Comparison of ENCODE assay signal across 1 cellular context in the genomic region with DNA sequence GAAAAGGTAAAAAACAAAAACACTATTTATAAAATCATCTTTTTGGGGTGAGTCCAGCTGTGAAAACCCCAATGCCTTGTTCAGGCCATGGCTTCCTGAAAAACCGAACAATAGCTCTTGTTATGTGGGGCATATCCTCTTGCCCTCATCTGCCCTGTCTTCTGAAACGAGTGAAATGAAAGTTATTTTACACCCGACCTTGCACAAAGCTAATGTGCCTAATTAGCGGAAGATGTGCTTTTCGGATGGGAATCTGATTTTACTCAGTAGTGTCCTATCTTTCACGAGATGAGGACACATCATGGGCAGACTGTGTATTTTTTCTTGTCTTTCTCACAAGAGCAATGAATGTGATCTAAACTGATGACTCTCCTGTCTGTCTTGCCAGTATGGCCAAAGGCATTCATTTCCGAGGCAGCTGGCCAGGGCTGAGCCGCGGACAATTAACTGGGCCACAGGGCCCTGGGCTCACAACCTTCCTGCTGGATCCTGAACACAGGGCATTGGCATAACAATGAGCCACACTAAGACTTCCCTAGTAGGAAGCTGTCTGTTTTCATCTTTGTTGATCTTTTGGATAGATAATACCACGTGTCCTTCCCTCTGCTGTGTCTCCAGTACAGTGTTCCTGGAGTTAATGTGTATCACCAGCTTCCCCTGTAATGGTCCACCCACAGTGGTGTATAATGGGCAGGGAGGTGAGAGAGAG.
TF ChIP-seq lines count a peak whose summit lies in the region.

No MANE protein-coding gene starts in this region.

TF ChIP-seq in HepG2, 621 proteins besides CTCF, POLR2A, EP300 and RAD21 (continued from another document and continues in another):
- TF ChIP-seq, protein P1, sequence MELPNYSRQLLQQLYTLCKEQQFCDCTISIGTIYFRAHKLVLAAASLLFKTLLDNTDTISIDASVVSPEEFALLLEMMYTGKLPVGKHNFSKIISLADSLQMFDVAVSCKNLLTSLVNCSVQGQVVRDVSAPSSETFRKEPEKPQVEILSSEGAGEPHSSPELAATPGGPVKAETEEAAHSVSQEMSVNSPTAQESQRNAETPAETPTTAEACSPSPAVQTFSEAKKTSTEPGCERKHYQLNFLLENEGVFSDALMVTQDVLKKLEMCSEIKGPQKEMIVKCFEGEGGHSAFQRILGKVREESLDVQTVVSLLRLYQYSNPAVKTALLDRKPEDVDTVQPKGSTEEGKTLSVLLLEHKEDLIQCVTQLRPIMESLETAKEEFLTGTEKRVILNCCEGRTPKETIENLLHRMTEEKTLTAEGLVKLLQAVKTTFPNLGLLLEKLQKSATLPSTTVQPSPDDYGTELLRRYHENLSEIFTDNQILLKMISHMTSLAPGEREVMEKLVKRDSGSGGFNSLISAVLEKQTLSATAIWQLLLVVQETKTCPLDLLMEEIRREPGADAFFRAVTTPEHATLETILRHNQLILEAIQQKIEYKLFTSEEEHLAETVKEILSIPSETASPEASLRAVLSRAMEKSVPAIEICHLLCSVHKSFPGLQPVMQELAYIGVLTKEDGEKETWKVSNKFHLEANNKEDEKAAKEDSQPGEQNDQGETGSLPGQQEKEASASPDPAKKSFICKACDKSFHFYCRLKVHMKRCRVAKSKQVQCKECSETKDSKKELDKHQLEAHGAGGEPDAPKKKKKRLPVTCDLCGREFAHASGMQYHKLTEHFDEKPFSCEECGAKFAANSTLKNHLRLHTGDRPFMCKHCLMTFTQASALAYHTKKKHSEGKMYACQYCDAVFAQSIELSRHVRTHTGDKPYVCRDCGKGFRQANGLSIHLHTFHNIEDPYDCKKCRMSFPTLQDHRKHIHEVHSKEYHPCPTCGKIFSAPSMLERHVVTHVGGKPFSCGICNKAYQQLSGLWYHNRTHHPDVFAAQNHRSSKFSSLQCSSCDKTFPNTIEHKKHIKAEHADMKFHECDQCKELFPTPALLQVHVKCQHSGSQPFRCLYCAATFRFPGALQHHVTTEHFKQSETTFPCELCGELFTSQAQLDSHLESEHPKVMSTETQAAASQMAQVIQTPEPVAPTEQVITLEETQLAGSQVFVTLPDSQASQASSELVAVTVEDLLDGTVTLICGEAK (IDR thresholded peaks at IDR 0.05) = no peak
- TF ChIP-seq, protein P1 (CRISPR knock-in tag; IDR thresholded peaks at IDR 0.05) = no peak
- no peak for TF ChIP-seq ZNF724P (CRISPR knock-in tag; IDR thresholded peaks at IDR 0.05; ENCODE audit: borderline replicate concordance)
- no peak for TF ChIP-seq ZFP82 (CRISPR knock-in tag; IDR thresholded peaks at IDR 0.05; ENCODE audit: borderline replicate concordance)
- no peak for TF ChIP-seq ZFP90 (CRISPR knock-in tag; IDR thresholded peaks at IDR 0.05; ENCODE audit: borderline replicate concordance)
- no peak for TF ChIP-seq ZNF776 (CRISPR knock-in tag; IDR thresholded peaks at IDR 0.05)
- no peak for TF ChIP-seq PAF1 (CRISPR knock-in tag; IDR thresholded peaks at IDR 0.05)
- no peak for TF ChIP-seq NR2F6 (IDR thresholded peaks at IDR 0.05)
- TF ChIP-seq NR2F6 (CRISPR knock-in tag; IDR thresholded peaks at IDR 0.05) = 0 out of 2 replicates have a peak, but pooled peaks have one; percentile 35
- no peak for TF ChIP-seq ZNF547 (CRISPR knock-in tag; IDR thresholded peaks at IDR 0.05)
- TF ChIP-seq ETV6 (CRISPR knock-in tag; conservative IDR thresholded peaks at IDR 0.05) = no peak
- no peak for TF ChIP-seq MEIS2 (CRISPR knock-in tag; IDR thresholded peaks at IDR 0.05)
- TF ChIP-seq EEA1 (CRISPR knock-in tag; IDR thresholded peaks at IDR 0.05; ENCODE audit: borderline replicate concordance) = no peak
- TF ChIP-seq NFE2 (CRISPR knock-in tag; IDR thresholded peaks at IDR 0.05) = no peak
- TF ChIP-seq ZSCAN31 (CRISPR knock-in tag; IDR thresholded peaks at IDR 0.05; ENCODE audit: low read depth) = no peak
- no peak for TF ChIP-seq ZNF598 (CRISPR knock-in tag; IDR thresholded peaks at IDR 0.05; ENCODE audit: borderline replicate concordance)
- no peak for TF ChIP-seq NR2F2 (IDR thresholded peaks at IDR 0.05; ENCODE audit: borderline replicate concordance, low read depth)
- TF ChIP-seq ZNF652 (CRISPR knock-in tag; IDR thresholded peaks at IDR 0.05; ENCODE audit: borderline replicate concordance, low read depth) = peak; percentile 44; the same call in 1 of the 2 replicates
- TF ChIP-seq, protein P2, sequence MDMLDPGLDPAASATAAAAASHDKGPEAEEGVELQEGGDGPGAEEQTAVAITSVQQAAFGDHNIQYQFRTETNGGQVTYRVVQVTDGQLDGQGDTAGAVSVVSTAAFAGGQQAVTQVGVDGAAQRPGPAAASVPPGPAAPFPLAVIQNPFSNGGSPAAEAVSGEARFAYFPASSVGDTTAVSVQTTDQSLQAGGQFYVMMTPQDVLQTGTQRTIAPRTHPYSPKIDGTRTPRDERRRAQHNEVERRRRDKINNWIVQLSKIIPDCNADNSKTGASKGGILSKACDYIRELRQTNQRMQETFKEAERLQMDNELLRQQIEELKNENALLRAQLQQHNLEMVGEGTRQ (IDR thresholded peaks at IDR 0.05; ENCODE audit: low read depth, low read length) = peak; percentile 39; the same call in 1 of the 2 replicates
- TF ChIP-seq, protein P2 (CRISPR knock-in tag; IDR thresholded peaks at IDR 0.05; ENCODE audit: borderline replicate concordance) = no peak
- TF ChIP-seq ZFP36L1 (CRISPR knock-in tag; IDR thresholded peaks at IDR 0.05) = 0 out of 2 replicates have a peak, but pooled peaks have one; percentile 42
- no peak for TF ChIP-seq HES4 (CRISPR knock-in tag; IDR thresholded peaks at IDR 0.05; ENCODE audit: borderline replicate concordance)
- TF ChIP-seq, protein P3, sequence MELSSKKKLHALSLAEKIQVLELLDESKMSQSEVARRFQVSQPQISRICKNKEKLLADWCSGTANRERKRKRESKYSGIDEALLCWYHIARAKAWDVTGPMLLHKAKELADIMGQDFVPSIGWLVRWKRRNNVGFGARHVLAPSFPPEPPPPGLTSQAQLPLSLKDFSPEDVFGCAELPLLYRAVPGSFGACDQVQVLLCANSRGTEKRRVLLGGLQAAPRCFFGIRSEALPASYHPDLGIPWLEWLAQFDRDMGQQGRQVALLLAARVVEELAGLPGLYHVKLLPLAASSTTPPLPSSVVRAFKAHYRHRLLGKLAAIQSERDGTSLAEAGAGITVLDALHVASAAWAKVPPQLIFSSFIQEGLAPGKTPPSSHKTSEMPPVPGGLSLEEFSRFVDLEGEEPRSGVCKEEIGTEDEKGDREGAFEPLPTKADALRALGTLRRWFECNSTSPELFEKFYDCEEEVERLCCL (CRISPR knock-in tag; IDR thresholded peaks at IDR 0.05; ENCODE audit: borderline replicate concordance) = no peak
- TF ChIP-seq ZNF557 (CRISPR knock-in tag; IDR thresholded peaks at IDR 0.05) = no peak
- no peak for TF ChIP-seq ZNF747 (CRISPR knock-in tag; IDR thresholded peaks at IDR 0.05; ENCODE audit: borderline replicate concordance)
- no peak for TF ChIP-seq SATB2 (CRISPR knock-in tag; IDR thresholded peaks at IDR 0.05)
- TF ChIP-seq TCF7 (IDR thresholded peaks at IDR 0.05; ENCODE audit: low read depth) = no peak
- no peak for TF ChIP-seq ZNF430 (CRISPR knock-in tag; IDR thresholded peaks at IDR 0.05)
- no peak for TF ChIP-seq ZNF766 (CRISPR knock-in tag; IDR thresholded peaks at IDR 0.05; ENCODE audit: borderline replicate concordance)
- no peak for TF ChIP-seq ZSCAN12 (CRISPR knock-in tag; IDR thresholded peaks at IDR 0.05)
- no peak for TF ChIP-seq TOE1 (CRISPR knock-in tag; IDR thresholded peaks at IDR 0.05)
- no peak for TF ChIP-seq MAZ (IDR thresholded peaks at IDR 0.05; ENCODE audit: borderline replicate concordance, low read depth, low read length)
- no peak for TF ChIP-seq MAZ (CRISPR knock-in tag; IDR thresholded peaks at IDR 0.05; ENCODE audit: low read depth)
- TF ChIP-seq YEATS4 (CRISPR knock-in tag; IDR thresholded peaks at IDR 0.05; ENCODE audit: borderline replicate concordance) = no peak
- TF ChIP-seq ZNF143 (CRISPR knock-in tag; IDR thresholded peaks at IDR 0.05) = no peak
- TF ChIP-seq ZFP36L2 (CRISPR knock-in tag; IDR thresholded peaks at IDR 0.05) = no peak
- TF ChIP-seq KAT8 (CRISPR knock-in tag; IDR thresholded peaks at IDR 0.05) = no peak
- TF ChIP-seq SRF (IDR thresholded peaks at IDR 0.05; ENCODE audit: low read depth, low read length) = no peak
- TF ChIP-seq ZNF556 (CRISPR knock-in tag; IDR thresholded peaks at IDR 0.05; ENCODE audit: borderline replicate concordance) = no peak
- TF ChIP-seq, protein P4, sequence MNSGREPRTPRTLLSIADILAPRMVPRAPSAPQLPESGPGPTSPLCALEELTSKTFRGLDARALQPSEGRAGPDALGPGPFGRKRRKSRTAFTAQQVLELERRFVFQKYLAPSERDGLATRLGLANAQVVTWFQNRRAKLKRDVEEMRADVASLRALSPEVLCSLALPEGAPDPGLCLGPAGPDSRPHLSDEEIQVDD (CRISPR knock-in tag; IDR thresholded peaks at IDR 0.05; ENCODE audit: borderline replicate concordance) = no peak
- TF ChIP-seq ZNF24 (IDR thresholded peaks at IDR 0.05) = no peak
- TF ChIP-seq, protein P5, sequence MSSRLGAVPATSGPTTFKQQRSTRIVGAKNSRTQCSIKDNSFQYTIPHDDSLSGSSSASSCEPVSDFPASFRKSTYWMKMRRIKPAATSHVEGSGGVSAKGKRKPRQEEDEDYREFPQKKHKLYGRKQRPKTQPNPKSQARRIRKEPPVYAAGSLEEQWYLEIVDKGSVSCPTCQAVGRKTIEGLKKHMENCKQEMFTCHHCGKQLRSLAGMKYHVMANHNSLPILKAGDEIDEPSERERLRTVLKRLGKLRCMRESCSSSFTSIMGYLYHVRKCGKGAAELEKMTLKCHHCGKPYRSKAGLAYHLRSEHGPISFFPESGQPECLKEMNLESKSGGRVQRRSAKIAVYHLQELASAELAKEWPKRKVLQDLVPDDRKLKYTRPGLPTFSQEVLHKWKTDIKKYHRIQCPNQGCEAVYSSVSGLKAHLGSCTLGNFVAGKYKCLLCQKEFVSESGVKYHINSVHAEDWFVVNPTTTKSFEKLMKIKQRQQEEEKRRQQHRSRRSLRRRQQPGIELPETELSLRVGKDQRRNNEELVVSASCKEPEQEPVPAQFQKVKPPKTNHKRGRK (CRISPR knock-in tag; IDR thresholded peaks at IDR 0.05) = no peak
- no peak for TF ChIP-seq FOSL1 (CRISPR knock-in tag; IDR thresholded peaks at IDR 0.05; ENCODE audit: borderline replicate concordance)
- TF ChIP-seq ZNF570 (CRISPR knock-in tag; IDR thresholded peaks at IDR 0.05; ENCODE audit: borderline replicate concordance) = no peak
- TF ChIP-seq NFRKB (IDR thresholded peaks at IDR 0.05) = no peak
- TF ChIP-seq, protein P6, sequence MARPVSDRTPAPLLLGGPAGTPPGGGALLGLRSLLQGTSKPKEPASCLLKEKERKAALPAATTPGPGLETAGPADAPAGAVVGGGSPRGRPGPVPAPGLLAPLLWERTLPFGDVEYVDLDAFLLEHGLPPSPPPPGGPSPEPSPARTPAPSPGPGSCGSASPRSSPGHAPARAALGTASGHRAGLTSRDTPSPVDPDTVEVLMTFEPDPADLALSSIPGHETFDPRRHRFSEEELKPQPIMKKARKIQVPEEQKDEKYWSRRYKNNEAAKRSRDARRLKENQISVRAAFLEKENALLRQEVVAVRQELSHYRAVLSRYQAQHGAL (CRISPR knock-in tag; IDR thresholded peaks at IDR 0.05; ENCODE audit: not compliant biosample characterization) = no peak
- TF ChIP-seq TSC22D2 (CRISPR knock-in tag; IDR thresholded peaks at IDR 0.05; ENCODE audit: borderline replicate concordance) = no peak
- TF ChIP-seq SIX1 (CRISPR knock-in tag; IDR thresholded peaks at IDR 0.05; ENCODE audit: borderline replicate concordance) = no peak
- no peak for TF ChIP-seq ZNF230 (CRISPR knock-in tag; IDR thresholded peaks at IDR 0.05)
- TF ChIP-seq ZC3H4 (CRISPR knock-in tag; IDR thresholded peaks at IDR 0.05; ENCODE audit: borderline replicate concordance) = no peak
- TF ChIP-seq, protein P7, sequence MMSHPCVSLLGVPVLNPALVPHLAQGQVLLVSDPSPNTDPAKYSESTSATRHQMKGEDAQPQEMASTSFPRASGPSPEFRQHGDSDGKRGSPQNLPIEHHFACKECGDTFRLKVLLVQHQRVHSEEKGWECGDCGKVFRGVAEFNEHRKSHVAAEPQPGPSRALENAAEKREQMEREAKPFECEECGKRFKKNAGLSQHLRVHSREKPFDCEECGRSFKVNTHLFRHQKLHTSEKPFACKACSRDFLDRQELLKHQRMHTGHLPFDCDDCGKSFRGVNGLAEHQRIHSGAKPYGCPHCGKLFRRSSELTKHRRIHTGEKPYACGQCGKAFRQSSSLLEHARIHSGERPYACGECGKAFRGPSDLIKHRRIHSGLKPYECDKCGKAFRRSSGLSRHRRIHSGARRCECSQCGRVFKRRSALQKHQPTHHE (CRISPR knock-in tag; IDR thresholded peaks at IDR 0.05; ENCODE audit: borderline replicate concordance) = no peak
